ENCODE assay signal across 27 cellular contexts in genomic region chr6:76866091-76866490, GRCh38.
"Had no signal": no experiment of that assay in that cellular context is flagged by ENCODE, and none has a peak within 500 bp of the region (broad histone marks: within the 10 kb centered on the region; RNA-seq: fewer than 3 reads in every experiment).

No MANE protein-coding gene starts in this region.

- H3K9me3 ChIP-seq: gastrocnemius medialis, heart left ventricle had no signal

- H3K36me3 Mint-ChIP-seq: activated naive CD4-positive, alpha-beta T cell treated with anti-CD3 and anti-CD28 coated beads, Interleukin-2, amount 50 U/mL, for 24 hours; activated naive CD8-positive, alpha-beta T cell treated with anti-CD3 and anti-CD28 coated beads for 36 hours; WTC11 had no signal

- H3K4me1 ChIP-seq: gastrocnemius medialis had no signal

- H3K27ac ChIP-seq: brain microvascular endothelial cell, dorsolateral prefrontal cortex, foreskin keratinocyte, gastrocnemius medialis, heart left ventricle had no signal

- H3K4me1 Mint-ChIP-seq: activated naive CD4-positive, alpha-beta T cell treated with anti-CD3 and anti-CD28 coated beads, Interleukin-2, amount 50 U/mL, for 24 hours; activated naive CD8-positive, alpha-beta T cell treated with anti-CD3 and anti-CD28 coated beads for 36 hours; activated naive CD8-positive, alpha-beta T cell treated with anti-CD3 and anti-CD28 coated beads, Interleukin-2, amount 50 U/mL, for 24 hours; activated T-helper 17 cell treated with anti-CD3 and anti-CD28 coated beads, Interleukin-2, amount 50 U/mL, for 72 hours; central memory CD8-positive, alpha-beta T cell had no signal

- H3K36me3 ChIP-seq: brain microvascular endothelial cell, gastrocnemius medialis, heart left ventricle had no signal

- H3K27ac Mint-ChIP-seq: activated CD8-positive, alpha-beta T cell treated with anti-CD3 and anti-CD28 coated beads for 36 hours; activated naive CD4-positive, alpha-beta T cell treated with anti-CD3 and anti-CD28 coated beads for 36 hours; activated naive CD4-positive, alpha-beta T cell treated with anti-CD3 and anti-CD28 coated beads, Interleukin-2, amount 50 U/mL, for 24 hours; activated naive CD8-positive, alpha-beta T cell treated with anti-CD3 and anti-CD28 coated beads for 36 hours; activated naive CD8-positive, alpha-beta T cell treated with anti-CD3 and anti-CD28 coated beads, Interleukin-2, amount 50 U/mL, for 24 hours; activated T-helper 17 cell treated with anti-CD3 and anti-CD28 coated beads, Interleukin-2, amount 50 U/mL, for 72 hours; dendritic cell treated with granulocyte-macrophage colony-stimulating factor and Interleukin-4, amounts not matched to agents 40 ng/mL and 50 ng/mL, for 4 days; endodermal cell; WTC11 had no signal

- DNase-seq: activated CD4-positive, alpha-beta T cell treated with anti-CD3 and anti-CD28 coated beads for 48 hours; activated CD4-positive, alpha-beta T cell treated with anti-CD3 and anti-CD28 coated beads, Interleukin-2, amount 50 U/mL, for 1 hour; activated CD4-positive, alpha-beta T cell treated with anti-CD3 and anti-CD28 coated beads, Interleukin-2, amount 50 U/mL, for 48 hours; activated CD8-positive, alpha-beta memory T cell treated with anti-CD3 and anti-CD28 coated beads for 24 hours; activated CD8-positive, alpha-beta T cell treated with anti-CD3 and anti-CD28 coated beads for 36 hours; activated effector memory CD4-positive, alpha-beta T cell treated with Interleukin-2 at 50 U/mL for 16 hours; activated naive CD4-positive, alpha-beta T cell treated with anti-CD3 and anti-CD28 coated beads for 36 hours; activated naive CD8-positive, alpha-beta T cell treated with anti-CD3 and anti-CD28 coated beads for 36 hours; activated naive CD8-positive, alpha-beta T cell treated with anti-CD3 and anti-CD28 coated beads, Interleukin-2, amount 50 U/mL, for 24 hours; activated T-cell treated with anti-CD3 and anti-CD28 coated beads, Interleukin-2, amount 50 U/mL, for 4 hours; brain microvascular endothelial cell; dorsolateral prefrontal cortex; effector memory CD4-positive, alpha-beta T cell; endodermal cell; foreskin keratinocyte; gastrocnemius medialis; glutamatergic neuron; heart left ventricle; T-helper 2 cell had no signal

- H3K27me3 Mint-ChIP-seq: activated CD8-positive, alpha-beta T cell treated with anti-CD3 and anti-CD28 coated beads for 36 hours; activated naive CD4-positive, alpha-beta T cell treated with anti-CD3 and anti-CD28 coated beads, Interleukin-2, amount 50 U/mL, for 24 hours; activated naive CD8-positive, alpha-beta T cell treated with anti-CD3 and anti-CD28 coated beads for 36 hours; activated naive CD8-positive, alpha-beta T cell treated with anti-CD3 and anti-CD28 coated beads, Interleukin-2, amount 50 U/mL, for 24 hours; activated T-helper 17 cell treated with anti-CD3 and anti-CD28 coated beads, Interleukin-2, amount 50 U/mL, for 72 hours; central memory CD8-positive, alpha-beta T cell; dendritic cell treated with granulocyte-macrophage colony-stimulating factor and Interleukin-4, amounts not matched to agents 40 ng/mL and 50 ng/mL, for 4 days had no signal

- H3K4me3 ChIP-seq: coronary artery, dorsolateral prefrontal cortex, gastrocnemius medialis, heart left ventricle had no signal

- H3K4me3 Mint-ChIP-seq: activated CD8-positive, alpha-beta T cell treated with anti-CD3 and anti-CD28 coated beads for 36 hours; activated naive CD4-positive, alpha-beta T cell treated with anti-CD3 and anti-CD28 coated beads for 36 hours; activated naive CD4-positive, alpha-beta T cell treated with anti-CD3 and anti-CD28 coated beads, Interleukin-2, amount 50 U/mL, for 24 hours; activated naive CD8-positive, alpha-beta T cell treated with anti-CD3 and anti-CD28 coated beads for 36 hours; activated naive CD8-positive, alpha-beta T cell treated with anti-CD3 and anti-CD28 coated beads, Interleukin-2, amount 50 U/mL, for 24 hours; activated T-cell treated with anti-CD3 and anti-CD28 coated beads, Interleukin-2, amount 50 U/mL, for 4 hours; activated T-helper 17 cell treated with anti-CD3 and anti-CD28 coated beads, Interleukin-2, amount 50 U/mL, for 72 hours; central memory CD8-positive, alpha-beta T cell; dendritic cell treated with granulocyte-macrophage colony-stimulating factor and Interleukin-4, amounts not matched to agents 40 ng/mL and 50 ng/mL, for 4 days; endodermal cell; WTC11 had no signal

- H3K27me3 ChIP-seq: brain microvascular endothelial cell, dorsolateral prefrontal cortex, foreskin keratinocyte, gastrocnemius medialis, heart left ventricle had no signal

- FAIRE-seq: astrocyte, bronchial epithelial cell had no signal

- H3K9me3 Mint-ChIP-seq: endodermal cell, WTC11 had no signal
